ENCODE assay signal across 11 cellular contexts in the genomic region with DNA sequence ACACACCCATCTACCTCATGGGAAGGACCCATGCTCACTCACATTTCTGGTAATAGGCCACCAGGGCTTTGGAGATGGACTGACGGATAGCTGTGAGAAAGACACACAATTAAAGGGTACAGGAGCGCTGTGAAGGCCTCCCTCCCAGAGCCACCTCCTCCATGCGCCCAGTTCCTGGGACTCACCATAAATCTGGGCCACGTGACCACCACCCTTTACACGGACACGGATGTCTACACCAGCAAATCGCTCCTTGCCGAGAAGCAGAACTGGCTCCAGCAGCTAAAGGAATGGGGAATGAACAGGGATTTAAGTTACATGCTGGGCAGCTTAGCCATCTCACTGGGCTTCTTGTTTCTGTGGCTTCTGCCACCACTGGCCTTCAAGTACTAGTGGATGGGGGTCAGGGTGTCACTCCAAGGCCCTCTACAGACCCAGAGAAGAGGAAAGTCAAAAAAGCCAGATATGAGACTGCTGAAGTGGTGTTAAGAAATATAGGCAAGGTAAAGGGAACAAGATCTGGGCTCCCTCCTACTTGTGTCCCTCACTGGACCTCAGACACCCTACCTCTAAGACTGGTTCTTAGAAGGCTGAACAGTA. TPM values are rescaled to one million over a fixed set of nuclear protein-coding genes. Genes with fewer than 3 reads are reported as not detected.
DNase-seq lines count a peak whose midpoint lies in the region; ATAC-seq and TF ChIP-seq lines count a peak whose summit lies in the region.
"Had no signal": no experiment of that assay in that cellular context is flagged by ENCODE, and none has a peak within 500 bp of the region (broad histone marks: within the 10 kb centered on the region; RNA-seq: fewer than 3 reads in every experiment).

No MANE protein-coding gene starts in this region.

- no peak overlapping the region for H3K27ac Mint-ChIP-seq in glutamatergic neuron (ENCODE audit: unreplicated experiment)

- peaks cover 43 to 66% (median 58%) of the 10 kb centered on the region in 4 donors for H3K4me1 ChIP-seq in upper lobe of left lung

- H3K27me3 Mint-ChIP-seq in activated T-cell treated with anti-CD3 and anti-CD28 coated beads, Interleukin-2, amount 50 U/mL, for 4 hours (ENCODE audit: low read depth), result no peaks in the 10 kb centered on the region
- H3K27me3 Mint-ChIP-seq in glutamatergic neuron (ENCODE audit: unreplicated experiment), result peaks cover 9% of the 10 kb centered on the region

- H3K27ac ChIP-seq in VCaP (peak overlapping the region; percentile 95; the same call in 1 of the 2 replicates), upper lobe of left lung (peak overlapping the region in 3 of 4 donors; percentile 88 to 92 (median 91))

- H3K27me3 ChIP-seq in upper lobe of left lung, result no peaks in the 10 kb centered on the region

- no peak for DNase-seq in activated T-cell treated with anti-CD3 and anti-CD28 coated beads, Interleukin-2, amount 50 U/mL, for 4 hours
- DNase-seq in activated T-cell treated with anti-CD3 and anti-CD28 coated beads for 4 hours, result no peak
- DNase-seq in glutamatergic neuron, result no peak
- no peak for DNase-seq in upper lobe of left lung
- no peak for DNase-seq in H4 (ENCODE audit: low spot score)
- DNase-seq: AML-193, NCI-H1105 treated with DMSO at 0.1 percent for 48 hours had no signal

- H3K4me3 ChIP-seq in upper lobe of left lung, result peak overlapping the region in 1 of 4 donors; percentile 83
- H3K4me3 ChIP-seq: mucosa of descending colon had no signal

- H3K36me3 ChIP-seq in upper lobe of left lung, result peaks cover 20 to 34% (median 30%) of the 10 kb centered on the region in 4 donors

- TF ChIP-seq POLR2A in upper lobe of left lung (IDR thresholded peaks at IDR 0.05), result no peak

- TF ChIP-seq EP300 in upper lobe of left lung (IDR thresholded peaks at IDR 0.05), result no peak

- no peaks in the 10 kb centered on the region for H3K9me3 ChIP-seq in upper lobe of left lung
- H3K9me3 ChIP-seq: mucosa of descending colon had no signal

- no peaks in the 10 kb centered on the region for H3K9me3 Mint-ChIP-seq in activated T-cell treated with anti-CD3 and anti-CD28 coated beads, Interleukin-2, amount 50 U/mL, for 4 hours
- H3K9me3 Mint-ChIP-seq in glutamatergic neuron (ENCODE audit: unreplicated experiment), result peaks cover 7% of the 10 kb centered on the region

- peaks cover 30% of the 10 kb centered on the region for H3K36me3 Mint-ChIP-seq in activated T-cell treated with anti-CD3 and anti-CD28 coated beads, Interleukin-2, amount 50 U/mL, for 4 hours (ENCODE audit: insufficient read depth)
- H3K36me3 Mint-ChIP-seq in glutamatergic neuron (ENCODE audit: unreplicated experiment), result no peaks in the 10 kb centered on the region

- ATAC-seq in activated T-cell treated with anti-CD3 and anti-CD28 coated beads, Interleukin-2, amount 50 U/mL, for 4 hours, result no peak
- ATAC-seq in upper lobe of left lung (ENCODE audit: low FRiP score in 2 of 2) (no peak), HG02870 (IDR thresholded peaks at IDR 0.05; ENCODE audit: unreplicated experiment) (no peak), HG02852 (IDR thresholded peaks at IDR 0.05; ENCODE audit: unreplicated experiment) (no peak)
- ATAC-seq: mucosa of descending colon had no signal

- no peak for TF ChIP-seq CTCF in VCaP (conservative IDR thresholded peaks at IDR 0.05)
- no peak for TF ChIP-seq CTCF in glutamatergic neuron (IDR thresholded peaks at IDR 0.05; ENCODE audit: partially characterized antibody, unreplicated experiment)
- TF ChIP-seq CTCF in upper lobe of left lung (IDR thresholded peaks at IDR 0.05), result no peak

- H3K4me1 Mint-ChIP-seq in activated T-cell treated with anti-CD3 and anti-CD28 coated beads, Interleukin-2, amount 50 U/mL, for 4 hours (ENCODE audit: low read depth), result peaks cover 46% of the 10 kb centered on the region
- peaks cover 8% of the 10 kb centered on the region for H3K4me1 Mint-ChIP-seq in glutamatergic neuron (ENCODE audit: low read depth, unreplicated experiment)

- peak overlapping the region; percentile 100 for H3K4me3 Mint-ChIP-seq in activated T-cell treated with anti-CD3 and anti-CD28 coated beads, Interleukin-2, amount 50 U/mL, for 4 hours
- peak overlapping the region; percentile 30 for H3K4me3 Mint-ChIP-seq in glutamatergic neuron (ENCODE audit: unreplicated experiment)

- 96% methylated on average over 8 of the region's 8 CpGs; no CpG with 5 or more reads in 1 of the 2 donors for WGBS in upper lobe of left lung, 2 donors

RNA-seq across cellular contexts. Expression of gene RPS16, which starts 2.2 kb away (rescaled TPM):
- 1,000 to 10,000 TPM; 3,250 to 3,505 (median 3,474) TPM for total RNA-seq in activated T-cell treated with anti-CD3 and anti-CD28 coated beads, Interleukin-2, amount 50 U/mL, for 4 hours
- total RNA-seq in glutamatergic neuron (ENCODE audit: unreplicated experiment) (912 TPM), upper lobe of left lung (1,000 to 10,000 TPM in 4 of 6 donors, 100 to 1,000 TPM in 2; 634 to 2,303 (median 1,625) TPM)
- total RNA-seq in H4 (2014; rRNA removed; shearing (Covaris generic)), result 8.0 and 83.0 TPM in 2 replicates

RNA-seq across cellular contexts. Expression of gene SUPT5H, which starts 11.8 kb away (rescaled TPM):
- total RNA-seq in activated T-cell treated with anti-CD3 and anti-CD28 coated beads, Interleukin-2, amount 50 U/mL, for 4 hours, result 100 to 1,000 TPM; 193 to 201 (median 197) TPM
- total RNA-seq in glutamatergic neuron (ENCODE audit: unreplicated experiment), result 160 TPM
- total RNA-seq in upper lobe of left lung, result 100 to 1,000 TPM in 4 of 6 donors, 10 to 100 TPM in 2; 94.9 to 183 (median 111) TPM
- 70.1 and 75.0 TPM in 2 replicates for total RNA-seq in H4 (2014; rRNA removed; shearing (Covaris generic))

RNA-seq across cellular contexts. Expression of gene PLEKHG2, which starts 21.1 kb away (rescaled TPM):
- total RNA-seq in activated T-cell treated with anti-CD3 and anti-CD28 coated beads, Interleukin-2, amount 50 U/mL, for 4 hours, result 10 to 100 TPM; 22.0 to 23.7 (median 22.0) TPM
- total RNA-seq in glutamatergic neuron (ENCODE audit: unreplicated experiment) (205 TPM), upper lobe of left lung (10 to 100 TPM; 15.8 to 48.1 (median 29.0) TPM)
- total RNA-seq in H4 (2014; rRNA removed; shearing (Covaris generic)), result 5.3 and 7.1 TPM in 2 replicates

RNA-seq across cellular contexts. Expression of gene ZFP36, which starts 26.9 kb away (rescaled TPM):
- total RNA-seq in activated T-cell treated with anti-CD3 and anti-CD28 coated beads, Interleukin-2, amount 50 U/mL, for 4 hours, result 10 to 100 TPM; 39.5 to 50.8 (median 43.7) TPM
- total RNA-seq in glutamatergic neuron (ENCODE audit: unreplicated experiment), result 3.1 TPM
- 100 to 1,000 TPM; 195 to 525 (median 238) TPM for total RNA-seq in upper lobe of left lung
- total RNA-seq in H4 (2014; rRNA removed; shearing (Covaris generic)), result 4.0 and 5.7 TPM in 2 replicates

RNA-seq across cellular contexts. Expression of gene MED29, which starts 42.4 kb away (rescaled TPM):
- total RNA-seq in activated T-cell treated with anti-CD3 and anti-CD28 coated beads, Interleukin-2, amount 50 U/mL, for 4 hours, result 10 to 100 TPM; 39.5 to 43.1 (median 39.7) TPM
- total RNA-seq in glutamatergic neuron (ENCODE audit: unreplicated experiment), result 30.1 TPM
- 10 to 100 TPM; 18.9 to 51.1 (median 33.7) TPM for total RNA-seq in upper lobe of left lung
- 26.7 and 58.5 TPM in 2 replicates for total RNA-seq in H4 (2014; rRNA removed; shearing (Covaris generic))
